9 cellular contexts compared by ENCODE assay signal in the genomic region with DNA sequence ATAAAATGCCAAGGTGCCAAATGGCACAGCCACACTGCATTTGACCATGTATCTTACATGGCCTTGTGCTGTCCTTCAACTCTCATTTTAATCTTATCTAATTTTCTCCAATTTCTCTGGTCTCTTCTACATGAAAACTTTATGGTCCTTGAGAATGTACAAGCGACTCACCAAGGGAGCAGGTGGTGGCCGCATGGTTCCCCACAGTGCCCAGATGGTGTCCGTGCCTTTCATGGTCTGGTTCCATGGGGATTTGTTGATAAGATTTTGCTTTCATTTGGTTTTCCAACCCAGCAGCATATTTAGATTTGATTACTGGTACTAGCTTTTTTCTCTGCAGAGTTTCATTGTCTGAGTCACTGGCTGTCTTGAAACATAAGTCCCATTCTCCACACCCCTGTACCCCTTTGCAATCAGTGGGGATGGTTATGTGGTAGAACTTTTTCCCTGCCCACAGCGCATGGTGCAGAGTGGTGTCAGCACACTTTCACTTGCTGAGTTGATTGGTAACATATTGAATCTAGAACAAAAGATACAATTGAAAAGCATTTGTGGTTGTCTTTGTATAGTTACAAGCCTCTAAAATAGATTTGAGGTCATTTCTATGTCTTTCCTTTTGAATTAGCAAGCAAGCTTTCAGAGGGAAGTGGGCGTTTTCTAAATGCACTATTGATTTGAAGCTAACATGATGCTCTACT. TPM values are rescaled to one million over a fixed set of nuclear protein-coding genes. Genes with fewer than 3 reads are reported as not detected.
DNase-seq lines count a peak whose midpoint lies in the region; ATAC-seq and TF ChIP-seq lines count a peak whose summit lies in the region.
"Had no signal": no experiment of that assay in that cellular context is flagged by ENCODE, and none has a peak within 500 bp of the region (broad histone marks: within the 10 kb centered on the region; RNA-seq: fewer than 3 reads in every experiment).

No MANE protein-coding gene starts in this region.

- WGBS in upper lobe of left lung, 2 donors = 82 to 84% methylated on average over 5 of the region's 5 CpGs

- H3K27ac Mint-ChIP-seq in activated naive CD4-positive, alpha-beta T cell treated with anti-CD3 and anti-CD28 coated beads, Interleukin-2, amount 10 ng/mL, durations not matched to agents 7 days and 5 days = no peak overlapping the region

- H3K4me1 Mint-ChIP-seq in activated naive CD4-positive, alpha-beta T cell treated with anti-CD3 and anti-CD28 coated beads, Interleukin-2, amount 10 ng/mL, durations not matched to agents 7 days and 5 days = peaks cover 28% of the 10 kb centered on the region

- H3K4me1 ChIP-seq in upper lobe of left lung = peaks cover 38 to 47% (median 44%) of the 10 kb centered on the region in 4 donors

- no peaks in the 10 kb centered on the region for H3K27me3 ChIP-seq in upper lobe of left lung

- DNase-seq in activated CD4-positive, CD25-positive, alpha-beta regulatory T cell treated with anti-CD3 and anti-CD28 coated beads, Interleukin-2, amount 50 U/mL, for 72 hours = no peak
- DNase-seq in activated naive CD4-positive, alpha-beta T cell treated with anti-CD3 and anti-CD28 coated beads, Interleukin-2, amount 10 ng/mL, durations not matched to agents 7 days and 5 days = peak; percentile 34
- peak; percentile 75 for DNase-seq in stimulated activated CD8-positive, alpha-beta memory T cell treated with anti-CD3 and anti-CD28 coated beads, Interleukin-4, amount 100 ng/mL, for 48 hours
- DNase-seq in HPDE6-E6E7 (ENCODE audit: extremely low spot score) = no peak
- no peak for DNase-seq in GM19240 (ENCODE audit: insufficient read length, low spot score)
- no peak for DNase-seq in upper lobe of left lung

- CTCF ChIA-PET in activated naive CD4-positive, alpha-beta T cell treated with anti-CD3 and anti-CD28 coated beads, Interleukin-2, amount 10 ng/mL, durations not matched to agents 7 days and 5 days (lab: Charles Lee) = no interaction called here

- H3K27me3 Mint-ChIP-seq in activated naive CD4-positive, alpha-beta T cell treated with anti-CD3 and anti-CD28 coated beads, Interleukin-2, amount 10 ng/mL, durations not matched to agents 7 days and 5 days = peaks cover 66% of the 10 kb centered on the region

- no peak for TF ChIP-seq POLR2A in upper lobe of left lung (IDR thresholded peaks at IDR 0.05)

- no peak overlapping the region for H3K4me3 ChIP-seq in upper lobe of left lung
- H3K4me3 ChIP-seq: A549 had no signal

- H3K36me3 Mint-ChIP-seq in activated naive CD4-positive, alpha-beta T cell treated with anti-CD3 and anti-CD28 coated beads, Interleukin-2, amount 10 ng/mL, durations not matched to agents 7 days and 5 days = no peaks in the 10 kb centered on the region

- no peak for TF ChIP-seq EP300 in upper lobe of left lung (IDR thresholded peaks at IDR 0.05)

- no peak overlapping the region for H3K4me3 Mint-ChIP-seq in activated naive CD4-positive, alpha-beta T cell treated with anti-CD3 and anti-CD28 coated beads, Interleukin-2, amount 10 ng/mL, durations not matched to agents 7 days and 5 days

- no peaks in the 10 kb centered on the region for H3K36me3 ChIP-seq in upper lobe of left lung

- TF ChIP-seq CTCF in upper lobe of left lung (IDR thresholded peaks at IDR 0.05) = no peak

- H3K9me3 ChIP-seq in upper lobe of left lung = no peaks in the 10 kb centered on the region
- H3K9me3 ChIP-seq: A549 had no signal

- ATAC-seq in activated CD4-positive, CD25-positive, alpha-beta regulatory T cell treated with anti-CD3 and anti-CD28 coated beads, Interleukin-2, amount 50 U/mL, for 24 hours = peak; percentile 66 to 67
- ATAC-seq in HG02973 (IDR thresholded peaks at IDR 0.05; ENCODE audit: unreplicated experiment) = peak; percentile 60
- no peak for ATAC-seq in upper lobe of left lung (ENCODE audit: low FRiP score in 2 of 2)
- ATAC-seq: A549 had no signal

- no peak overlapping the region for H3K27ac ChIP-seq in upper lobe of left lung

- no peaks in the 10 kb centered on the region for H3K9me3 Mint-ChIP-seq in activated naive CD4-positive, alpha-beta T cell treated with anti-CD3 and anti-CD28 coated beads, Interleukin-2, amount 10 ng/mL, durations not matched to agents 7 days and 5 days

RNA-seq across cellular contexts. Expression of a gene that starts 24.1 kb away (rescaled TPM):
- total RNA-seq in upper lobe of left lung = 10 to 100 TPM; 11.4 to 16.9 (median 14.4) TPM

Comparison
In these comparisons a context has a peak if more than half of its experiments do, and no peak if none do; other contexts are left out.
1. ATAC-seq: peak in activated CD4-positive, CD25-positive, alpha-beta regulatory T cell treated with anti-CD3 and anti-CD28 coated beads, Interleukin-2, amount 50 U/mL, for 24 hours (2 of 2) and HG02973 (single experiment); none in upper lobe of left lung (0 of 2).
2. DNase-seq: peak in activated naive CD4-positive, alpha-beta T cell treated with anti-CD3 and anti-CD28 coated beads, Interleukin-2, amount 10 ng/mL, durations not matched to agents 7 days and 5 days (single experiment) and stimulated activated CD8-positive, alpha-beta memory T cell treated with anti-CD3 and anti-CD28 coated beads, Interleukin-4, amount 100 ng/mL, for 48 hours (single experiment); none in activated CD4-positive, CD25-positive, alpha-beta regulatory T cell treated with anti-CD3 and anti-CD28 coated beads, Interleukin-2, amount 50 U/mL, for 72 hours (single experiment), HPDE6-E6E7 (single experiment), GM19240 (single experiment) and upper lobe of left lung (0 of 2).